ENCODE assay signal across 17 cellular contexts in the genomic region with DNA sequence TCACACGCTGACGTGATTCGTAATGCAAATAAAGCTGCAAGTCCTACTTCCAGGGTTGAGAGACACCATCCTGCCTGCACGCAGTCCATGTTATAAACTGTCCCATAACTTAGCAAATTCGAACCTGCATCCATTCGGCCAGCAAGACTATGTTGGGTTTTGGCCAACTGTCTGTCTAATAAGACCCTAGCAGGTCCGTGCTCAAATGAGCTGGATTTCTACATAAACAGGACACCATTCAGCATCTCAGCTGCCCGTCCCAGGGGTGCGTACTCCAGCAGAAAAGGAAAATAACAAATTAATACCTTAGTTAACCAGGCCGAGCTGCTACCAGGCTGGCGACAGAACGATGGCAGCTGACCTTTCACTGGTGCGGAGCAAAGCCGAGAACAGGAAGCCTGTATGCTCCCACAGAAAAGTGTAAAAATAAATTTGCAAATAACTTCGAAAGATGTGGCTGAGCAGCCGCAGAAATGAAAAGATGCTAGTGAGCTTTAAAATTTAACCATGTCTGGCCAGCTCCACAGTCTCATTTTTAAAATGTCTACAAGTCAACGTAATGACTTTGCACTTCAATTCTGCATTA.
DNase-seq lines count a peak whose midpoint lies in the region; ATAC-seq and TF ChIP-seq lines count a peak whose summit lies in the region.
"Had no signal": no experiment of that assay in that cellular context is flagged by ENCODE, and none has a peak within 500 bp of the region (broad histone marks: within the 10 kb centered on the region; RNA-seq: fewer than 3 reads in every experiment).

No MANE protein-coding gene starts in this region.

- peak overlapping the region in 4 of 5 donors; percentile 23 to 72 (median 56) for H3K4me3 Mint-ChIP-seq in immature natural killer cell
- H3K4me3 Mint-ChIP-seq: activated CD4-positive, alpha-beta T cell treated with anti-CD3 and anti-CD28 coated beads for 36 hours; CD4-positive, CD25-positive, alpha-beta regulatory T cell; endodermal cell; stimulated activated naive CD8-positive, alpha-beta T cell treated with anti-CD3 and anti-CD28 coated beads, Interleukin-15, Interleukin-2, amounts not matched to agents 100 ng/mL and 50 ng/mL, for 24 hours; T-helper 1 cell treated with Interleukin-12 subunit alpha and Interleukin-12 subunit beta and Interleukin-4 antibody, amounts not matched to agents 30 μg/mL and 1 μg/mL, for 36 hours had no signal

- H3K27me3 Mint-ChIP-seq in immature natural killer cell (ENCODE audit: low read depth in 3 of 3) = peaks cover 2 to 20% (median 2%) of the 10 kb centered on the region in 3 donors

- H3K9me3 Mint-ChIP-seq in immature natural killer cell = no peaks in the 10 kb centered on the region
- H3K9me3 Mint-ChIP-seq: activated T-helper 2 cell treated with anti-CD3 and anti-CD28 coated beads, Interferon-gamma antibody, Interleukin-2, Interleukin-4, amounts not matched to agents 10 μg/mL and 5 μg/mL and 100 μg/mL, durations not matched to agents 14 hours and 24 hours and 36 hours; CD4-positive, CD25-positive, alpha-beta regulatory T cell; endodermal cell; stimulated activated naive CD8-positive, alpha-beta T cell treated with anti-CD3 and anti-CD28 coated beads, Interleukin-15, Interleukin-2, amounts not matched to agents 100 ng/mL and 50 ng/mL, for 24 hours; T-helper 1 cell treated with Interleukin-12 subunit alpha and Interleukin-12 subunit beta and Interleukin-4 antibody, amounts not matched to agents 30 μg/mL and 1 μg/mL, for 36 hours had no signal

- H3K4me1 Mint-ChIP-seq in immature natural killer cell = peaks cover 3 to 54% of the 10 kb centered on the region in 2 donors
- H3K4me1 Mint-ChIP-seq: activated CD4-positive, alpha-beta T cell treated with anti-CD3 and anti-CD28 coated beads for 36 hours had no signal

- peak; percentile 77 for ATAC-seq in GM18861 (IDR thresholded peaks at IDR 0.05; ENCODE audit: unreplicated experiment)
- ATAC-seq in GM21367 (IDR thresholded peaks at IDR 0.05; ENCODE audit: unreplicated experiment) = peak; percentile 81
- peak; percentile 71 for ATAC-seq in HG02885 (IDR thresholded peaks at IDR 0.05; ENCODE audit: poor library complexity, unreplicated experiment)
- no peak for ATAC-seq in GM18505 (IDR thresholded peaks at IDR 0.05; ENCODE audit: unreplicated experiment)
- ATAC-seq: activated CD4-positive, alpha-beta T cell treated with anti-CD3 and anti-CD28 coated beads for 36 hours; gastroesophageal sphincter; Panc1 had no signal

- no peak for TF ChIP-seq POLR2A in GM18505 (IDR thresholded peaks at IDR 0.05; ENCODE audit: borderline replicate concordance, extremely low read depth, insufficient read depth, insufficient read length)

- H3K27ac Mint-ChIP-seq in immature natural killer cell = peak overlapping the region in 2 of 6 donors; percentile 11 to 73
- H3K27ac Mint-ChIP-seq: activated CD4-positive, alpha-beta T cell treated with anti-CD3 and anti-CD28 coated beads for 36 hours; activated T-helper 2 cell treated with anti-CD3 and anti-CD28 coated beads, Interferon-gamma antibody, Interleukin-2, Interleukin-4, amounts not matched to agents 10 μg/mL and 5 μg/mL and 100 μg/mL, durations not matched to agents 14 hours and 24 hours and 36 hours; CD4-positive, CD25-positive, alpha-beta regulatory T cell; endodermal cell; stimulated activated naive CD8-positive, alpha-beta T cell treated with anti-CD3 and anti-CD28 coated beads, Interleukin-15, Interleukin-2, amounts not matched to agents 100 ng/mL and 50 ng/mL, for 24 hours; T-helper 1 cell treated with Interleukin-12 subunit alpha and Interleukin-12 subunit beta and Interleukin-4 antibody, amounts not matched to agents 30 μg/mL and 1 μg/mL, for 36 hours had no signal

- peak in 1 of 3 donors; percentile 14 for DNase-seq in immature natural killer cell
- no peak for DNase-seq in NCI-H146 (lab: John Stamatoyannopoulos, UW)
- no peak for DNase-seq in COLO668 (lab: John Stamatoyannopoulos, UW; ENCODE audit: unreplicated experiment)
- DNase-seq: activated CD4-positive, alpha-beta T cell treated with anti-CD3 and anti-CD28 coated beads for 36 hours; CD4-positive, CD25-positive, alpha-beta regulatory T cell; endodermal cell; NCI-H1048; NCI-H226 had no signal

- peaks cover 0 to 4% (median 0%) of the 10 kb centered on the region in 3 donors for H3K36me3 Mint-ChIP-seq in immature natural killer cell
- H3K36me3 Mint-ChIP-seq: CD4-positive, CD25-positive, alpha-beta regulatory T cell had no signal
